ENCODE assay signal across 9 cellular contexts in the genomic region with DNA sequence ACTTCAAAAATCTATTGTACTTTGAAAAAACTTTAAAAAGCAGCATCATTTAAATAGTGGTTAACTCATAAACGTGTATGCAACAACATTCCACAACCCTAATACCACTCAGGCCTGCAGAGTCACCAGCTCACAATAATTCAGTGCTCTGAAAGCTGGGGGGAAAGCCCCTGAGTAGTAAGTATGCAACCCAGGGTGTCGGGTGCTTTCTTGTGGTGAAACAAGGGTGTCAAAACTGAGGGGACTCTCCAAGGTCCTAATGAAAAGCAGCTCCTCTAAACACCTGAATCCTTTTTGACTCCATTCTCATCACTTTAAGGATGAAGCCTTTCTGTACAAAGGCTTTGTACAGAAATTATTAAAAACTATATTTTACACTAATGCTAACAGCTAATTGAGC.
DNase-seq lines count a peak whose midpoint lies in the region; ATAC-seq and TF ChIP-seq lines count a peak whose summit lies in the region.
"Had no signal": no experiment of that assay in that cellular context is flagged by ENCODE, and none has a peak within 500 bp of the region (broad histone marks: within the 10 kb centered on the region; RNA-seq: fewer than 3 reads in every experiment).

No MANE protein-coding gene starts in this region.

- H3K4me1 Mint-ChIP-seq in activated T-cell treated with anti-CD3 and anti-CD28 coated beads, Interleukin-2, amount 50 U/mL, for 24 hours (ENCODE audit: low read depth) = peaks cover 20% of the 10 kb centered on the region

- H3K4me3 Mint-ChIP-seq in activated T-cell treated with anti-CD3 and anti-CD28 coated beads, Interleukin-2, amount 50 U/mL, for 24 hours = no peak overlapping the region

- CTCF ChIA-PET in RWPE1 (lab: Yijun Ruan, JAX) = interaction anchor here (0.6 kb wide), 1 partner anchor 334 kb away, joined by 7 read pairs; no protein-coding TSS in a partner anchor

- H3K27ac ChIP-seq in RWPE1 (no peak overlapping the region), caudate nucleus (ENCODE audit: low read depth, low read length) (no peak overlapping the region)

- DNase-seq in activated T-cell treated with anti-CD3 and anti-CD28 coated beads, Interleukin-2, amount 50 U/mL, for 24 hours = peak; percentile 55
- peak; percentile 7 to 16 for DNase-seq in stimulated activated CD8-positive, alpha-beta memory T cell treated with anti-CD3 and anti-CD28 coated beads, Interleukin-4, amount 100 ng/mL, for 1 hour (ENCODE audit: low read depth in 2 of 2, low spot score in 1 of 2)
- DNase-seq in RWPE1 (ENCODE audit: low spot score) (no peak), caudate nucleus (lab: John Stamatoyannopoulos, UW) (no peak), globus pallidus (ENCODE audit: low spot score) (no peak), SKM-1 (lab: John Stamatoyannopoulos, UW; ENCODE audit: unreplicated experiment) (no peak)
- DNase-seq: IMR-90 had no signal

- no peaks in the 10 kb centered on the region for H3K27me3 Mint-ChIP-seq in activated T-cell treated with anti-CD3 and anti-CD28 coated beads, Interleukin-2, amount 50 U/mL, for 24 hours

- H3K27ac Mint-ChIP-seq in activated T-cell treated with anti-CD3 and anti-CD28 coated beads, Interleukin-2, amount 50 U/mL, for 24 hours = no peak overlapping the region

- ATAC-seq in GM19395 (IDR thresholded peaks at IDR 0.05; ENCODE audit: unreplicated experiment) (peak; percentile 98), HG03378 (IDR thresholded peaks at IDR 0.05; ENCODE audit: unreplicated experiment) (peak; percentile 96)

- no peak for TF ChIP-seq CTCF in RWPE1 (conservative IDR thresholded peaks at IDR 0.05; ENCODE audit: low read depth)

- peaks cover 72% of the 10 kb centered on the region for H3K36me3 Mint-ChIP-seq in activated T-cell treated with anti-CD3 and anti-CD28 coated beads, Interleukin-2, amount 50 U/mL, for 24 hours (ENCODE audit: low read depth)

- no peaks in the 10 kb centered on the region for H3K9me3 Mint-ChIP-seq in activated T-cell treated with anti-CD3 and anti-CD28 coated beads, Interleukin-2, amount 50 U/mL, for 24 hours

- POLR2A ChIA-PET in RWPE1 (lab: Yijun Ruan, JAX; ENCODE audit: low non-redundant PET) = no interaction called here

Comparison
In these comparisons a context has a peak if more than half of its experiments do, and no peak if none do; other contexts are left out.
1. DNase-seq: peak in activated T-cell treated with anti-CD3 and anti-CD28 coated beads, Interleukin-2, amount 50 U/mL, for 24 hours (single experiment) and stimulated activated CD8-positive, alpha-beta memory T cell treated with anti-CD3 and anti-CD28 coated beads, Interleukin-4, amount 100 ng/mL, for 1 hour (2 of 2); none in RWPE1 (single experiment), caudate nucleus (0 of 61), globus pallidus (single experiment) and SKM-1 (single experiment).